Comparison of ENCODE assay signal across 1 cellular context in the genomic region with DNA sequence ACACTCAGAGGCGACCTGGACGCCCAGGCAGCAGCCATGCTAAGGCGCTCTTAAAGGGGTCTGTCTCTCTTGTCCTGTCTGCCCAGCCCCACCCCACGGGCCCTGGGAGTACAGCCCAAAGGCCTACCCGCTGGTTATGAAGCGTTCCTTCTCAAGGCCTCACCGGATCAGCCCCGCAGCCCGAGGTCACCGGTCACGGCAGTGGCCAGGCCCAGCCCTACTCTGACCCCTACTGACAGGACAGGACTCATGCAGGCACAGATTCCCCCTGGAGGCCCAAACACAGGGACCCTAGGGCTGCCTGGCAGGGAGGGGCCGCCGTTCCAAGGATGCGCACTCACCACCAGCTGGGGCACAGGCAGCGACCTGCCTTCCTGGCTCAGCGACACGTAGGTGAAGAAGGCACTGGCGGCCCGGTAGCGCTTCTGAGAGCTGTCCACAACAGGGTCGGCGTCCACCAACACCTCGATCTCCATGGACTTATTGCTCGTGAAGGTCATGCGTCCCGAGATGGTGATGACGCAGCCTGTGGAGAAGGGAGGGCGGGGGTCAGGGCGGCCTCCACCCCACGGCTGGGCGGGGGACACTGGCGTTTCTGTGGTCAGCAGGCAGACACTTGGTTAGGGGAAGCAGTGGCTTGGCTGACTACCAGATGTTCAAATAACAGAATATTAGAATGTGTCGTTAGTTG.
TF ChIP-seq lines count a peak whose summit lies in the region.

No MANE protein-coding gene starts in this region.

TF ChIP-seq in K562, 482 proteins besides CTCF, POLR2A, EP300 and RAD21 (continued from another document and continues in another):
- TF ChIP-seq, protein P1, sequence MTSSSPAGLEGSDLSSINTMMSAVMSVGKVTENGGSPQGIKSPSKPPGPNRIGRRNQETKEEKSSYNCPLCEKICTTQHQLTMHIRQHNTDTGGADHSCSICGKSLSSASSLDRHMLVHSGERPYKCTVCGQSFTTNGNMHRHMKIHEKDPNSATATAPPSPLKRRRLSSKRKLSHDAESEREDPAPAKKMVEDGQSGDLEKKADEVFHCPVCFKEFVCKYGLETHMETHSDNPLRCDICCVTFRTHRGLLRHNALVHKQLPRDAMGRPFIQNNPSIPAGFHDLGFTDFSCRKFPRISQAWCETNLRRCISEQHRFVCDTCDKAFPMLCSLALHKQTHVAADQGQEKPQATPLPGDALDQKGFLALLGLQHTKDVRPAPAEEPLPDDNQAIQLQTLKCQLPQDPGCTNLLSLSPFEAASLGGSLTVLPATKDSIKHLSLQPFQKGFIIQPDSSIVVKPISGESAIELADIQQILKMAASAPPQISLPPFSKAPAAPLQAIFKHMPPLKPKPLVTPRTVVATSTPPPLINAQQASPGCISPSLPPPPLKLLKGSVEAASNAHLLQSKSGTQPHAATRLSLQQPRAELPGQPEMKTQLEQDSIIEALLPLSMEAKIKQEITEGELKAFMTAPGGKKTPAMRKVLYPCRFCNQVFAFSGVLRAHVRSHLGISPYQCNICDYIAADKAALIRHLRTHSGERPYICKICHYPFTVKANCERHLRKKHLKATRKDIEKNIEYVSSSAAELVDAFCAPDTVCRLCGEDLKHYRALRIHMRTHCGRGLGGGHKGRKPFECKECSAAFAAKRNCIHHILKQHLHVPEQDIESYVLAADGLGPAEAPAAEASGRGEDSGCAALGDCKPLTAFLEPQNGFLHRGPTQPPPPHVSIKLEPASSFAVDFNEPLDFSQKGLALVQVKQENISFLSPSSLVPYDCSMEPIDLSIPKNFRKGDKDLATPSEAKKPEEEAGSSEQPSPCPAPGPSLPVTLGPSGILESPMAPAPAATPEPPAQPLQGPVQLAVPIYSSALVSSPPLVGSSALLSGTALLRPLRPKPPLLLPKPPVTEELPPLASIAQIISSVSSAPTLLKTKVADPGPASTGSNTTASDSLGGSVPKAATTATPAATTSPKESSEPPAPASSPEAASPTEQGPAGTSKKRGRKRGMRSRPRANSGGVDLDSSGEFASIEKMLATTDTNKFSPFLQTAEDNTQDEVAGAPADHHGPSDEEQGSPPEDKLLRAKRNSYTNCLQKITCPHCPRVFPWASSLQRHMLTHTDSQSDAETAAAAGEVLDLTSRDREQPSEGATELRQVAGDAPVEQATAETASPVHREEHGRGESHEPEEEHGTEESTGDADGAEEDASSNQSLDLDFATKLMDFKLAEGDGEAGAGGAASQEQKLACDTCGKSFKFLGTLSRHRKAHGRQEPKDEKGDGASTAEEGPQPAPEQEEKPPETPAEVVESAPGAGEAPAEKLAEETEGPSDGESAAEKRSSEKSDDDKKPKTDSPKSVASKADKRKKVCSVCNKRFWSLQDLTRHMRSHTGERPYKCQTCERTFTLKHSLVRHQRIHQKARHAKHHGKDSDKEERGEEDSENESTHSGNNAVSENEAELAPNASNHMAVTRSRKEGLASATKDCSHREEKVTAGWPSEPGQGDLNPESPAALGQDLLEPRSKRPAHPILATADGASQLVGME (CRISPR knock-in tag; IDR thresholded peaks at IDR 0.05), result no peak
- TF ChIP-seq ZNF384 (IDR thresholded peaks at IDR 0.05; ENCODE audit: low read depth, low read length) (no peak), ZNF133 (CRISPR knock-in tag; IDR thresholded peaks at IDR 0.05) (no peak), XRCC5 (IDR thresholded peaks at IDR 0.05; ENCODE audit: low read depth, low read length) (no peak), SMC3 (conservative IDR thresholded peaks at IDR 0.05; ENCODE audit: insufficient read depth, low read depth, low read length) (peak; percentile 26; the same call in 1 of the 2 replicates), ZNF140 (CRISPR knock-in tag; IDR thresholded peaks at IDR 0.05) (no peak), SLC30A9 (CRISPR knock-in tag; IDR thresholded peaks at IDR 0.05) (no peak), NFATC3 (IDR thresholded peaks at IDR 0.05) (no peak), ESRRA (IDR thresholded peaks at IDR 0.05; ENCODE audit: borderline replicate concordance, low read depth) (0 out of 2 replicates have a peak, but pooled peaks have one; percentile 39), NCOA6 (IDR thresholded peaks at IDR 0.05) (no peak), ARID1B (IDR thresholded peaks at IDR 0.05) (no peak), MEF2A (IDR thresholded peaks at IDR 0.05; ENCODE audit: control insufficient read depth, low read depth, low read length) (no peak), PCBP1 (IDR thresholded peaks at IDR 0.05; ENCODE audit: low read depth, low read length, poor library complexity, severe bottlenecking) (no peak), JUNB (CRISPR knock-in tag; conservative IDR thresholded peaks at IDR 0.05) (no peak), HNRNPL (IDR thresholded peaks at IDR 0.05; ENCODE audit: low read depth, low read length) (no peak), TEAD2 (tag; IDR thresholded peaks at IDR 0.05) (no peak), FOXK1 (CRISPR knock-in tag; IDR thresholded peaks at IDR 0.05; ENCODE audit: borderline replicate concordance) (0 out of 2 replicates have a peak, but pooled peaks have one; percentile 36), GTF2A2 (tag; IDR thresholded peaks at IDR 0.05) (no peak), MTA2 (IDR thresholded peaks at IDR 0.05; ENCODE audit: low read depth) (no peak), NEUROD1 (IDR thresholded peaks at IDR 0.05; ENCODE audit: borderline replicate concordance, low read depth, low read length, partially characterized antibody) (no peak), CHD1 (IDR thresholded peaks at IDR 0.05; ENCODE audit: low read length) (no peak), BRD9 (IDR thresholded peaks at IDR 0.05; ENCODE audit: low read depth, partially characterized antibody) (no peak), HDAC3 (IDR thresholded peaks at IDR 0.05; ENCODE audit: borderline replicate concordance, partially characterized antibody) (no peak), CTBP1 (IDR thresholded peaks at IDR 0.05; ENCODE audit: borderline replicate concordance) (peak; percentile 44; the same call in 1 of the 2 replicates), HMG20A (CRISPR knock-in tag; conservative IDR thresholded peaks at IDR 0.05) (no peak), GTF2F1 (IDR thresholded peaks at IDR 0.05; ENCODE audit: low read depth, low read length) (no peak), ZFPM2 (CRISPR knock-in tag; IDR thresholded peaks at IDR 0.05) (no peak), ZEB2 (IDR thresholded peaks at IDR 0.05) (no peak), CREB1 (IDR thresholded peaks at IDR 0.05) (no peak), CREB1 (CRISPR knock-in tag; IDR thresholded peaks at IDR 0.05) (peak; percentile 63)
- TF ChIP-seq, protein P2, sequence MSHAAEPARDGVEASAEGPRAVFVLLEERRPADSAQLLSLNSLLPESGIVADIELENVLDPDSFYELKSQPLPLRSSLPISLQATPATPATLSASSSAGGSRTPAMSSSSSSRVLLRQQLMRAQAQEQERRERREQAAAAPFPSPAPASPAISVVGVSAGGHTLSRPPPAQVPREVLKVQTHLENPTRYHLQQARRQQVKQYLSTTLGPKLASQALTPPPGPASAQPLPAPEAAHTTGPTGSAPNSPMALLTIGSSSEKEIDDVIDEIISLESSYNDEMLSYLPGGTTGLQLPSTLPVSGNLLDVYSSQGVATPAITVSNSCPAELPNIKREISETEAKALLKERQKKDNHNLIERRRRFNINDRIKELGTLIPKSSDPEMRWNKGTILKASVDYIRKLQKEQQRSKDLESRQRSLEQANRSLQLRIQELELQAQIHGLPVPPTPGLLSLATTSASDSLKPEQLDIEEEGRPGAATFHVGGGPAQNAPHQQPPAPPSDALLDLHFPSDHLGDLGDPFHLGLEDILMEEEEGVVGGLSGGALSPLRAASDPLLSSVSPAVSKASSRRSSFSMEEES (CRISPR knock-in tag; IDR thresholded peaks at IDR 0.05), result no peak
- TF ChIP-seq, protein P3, sequence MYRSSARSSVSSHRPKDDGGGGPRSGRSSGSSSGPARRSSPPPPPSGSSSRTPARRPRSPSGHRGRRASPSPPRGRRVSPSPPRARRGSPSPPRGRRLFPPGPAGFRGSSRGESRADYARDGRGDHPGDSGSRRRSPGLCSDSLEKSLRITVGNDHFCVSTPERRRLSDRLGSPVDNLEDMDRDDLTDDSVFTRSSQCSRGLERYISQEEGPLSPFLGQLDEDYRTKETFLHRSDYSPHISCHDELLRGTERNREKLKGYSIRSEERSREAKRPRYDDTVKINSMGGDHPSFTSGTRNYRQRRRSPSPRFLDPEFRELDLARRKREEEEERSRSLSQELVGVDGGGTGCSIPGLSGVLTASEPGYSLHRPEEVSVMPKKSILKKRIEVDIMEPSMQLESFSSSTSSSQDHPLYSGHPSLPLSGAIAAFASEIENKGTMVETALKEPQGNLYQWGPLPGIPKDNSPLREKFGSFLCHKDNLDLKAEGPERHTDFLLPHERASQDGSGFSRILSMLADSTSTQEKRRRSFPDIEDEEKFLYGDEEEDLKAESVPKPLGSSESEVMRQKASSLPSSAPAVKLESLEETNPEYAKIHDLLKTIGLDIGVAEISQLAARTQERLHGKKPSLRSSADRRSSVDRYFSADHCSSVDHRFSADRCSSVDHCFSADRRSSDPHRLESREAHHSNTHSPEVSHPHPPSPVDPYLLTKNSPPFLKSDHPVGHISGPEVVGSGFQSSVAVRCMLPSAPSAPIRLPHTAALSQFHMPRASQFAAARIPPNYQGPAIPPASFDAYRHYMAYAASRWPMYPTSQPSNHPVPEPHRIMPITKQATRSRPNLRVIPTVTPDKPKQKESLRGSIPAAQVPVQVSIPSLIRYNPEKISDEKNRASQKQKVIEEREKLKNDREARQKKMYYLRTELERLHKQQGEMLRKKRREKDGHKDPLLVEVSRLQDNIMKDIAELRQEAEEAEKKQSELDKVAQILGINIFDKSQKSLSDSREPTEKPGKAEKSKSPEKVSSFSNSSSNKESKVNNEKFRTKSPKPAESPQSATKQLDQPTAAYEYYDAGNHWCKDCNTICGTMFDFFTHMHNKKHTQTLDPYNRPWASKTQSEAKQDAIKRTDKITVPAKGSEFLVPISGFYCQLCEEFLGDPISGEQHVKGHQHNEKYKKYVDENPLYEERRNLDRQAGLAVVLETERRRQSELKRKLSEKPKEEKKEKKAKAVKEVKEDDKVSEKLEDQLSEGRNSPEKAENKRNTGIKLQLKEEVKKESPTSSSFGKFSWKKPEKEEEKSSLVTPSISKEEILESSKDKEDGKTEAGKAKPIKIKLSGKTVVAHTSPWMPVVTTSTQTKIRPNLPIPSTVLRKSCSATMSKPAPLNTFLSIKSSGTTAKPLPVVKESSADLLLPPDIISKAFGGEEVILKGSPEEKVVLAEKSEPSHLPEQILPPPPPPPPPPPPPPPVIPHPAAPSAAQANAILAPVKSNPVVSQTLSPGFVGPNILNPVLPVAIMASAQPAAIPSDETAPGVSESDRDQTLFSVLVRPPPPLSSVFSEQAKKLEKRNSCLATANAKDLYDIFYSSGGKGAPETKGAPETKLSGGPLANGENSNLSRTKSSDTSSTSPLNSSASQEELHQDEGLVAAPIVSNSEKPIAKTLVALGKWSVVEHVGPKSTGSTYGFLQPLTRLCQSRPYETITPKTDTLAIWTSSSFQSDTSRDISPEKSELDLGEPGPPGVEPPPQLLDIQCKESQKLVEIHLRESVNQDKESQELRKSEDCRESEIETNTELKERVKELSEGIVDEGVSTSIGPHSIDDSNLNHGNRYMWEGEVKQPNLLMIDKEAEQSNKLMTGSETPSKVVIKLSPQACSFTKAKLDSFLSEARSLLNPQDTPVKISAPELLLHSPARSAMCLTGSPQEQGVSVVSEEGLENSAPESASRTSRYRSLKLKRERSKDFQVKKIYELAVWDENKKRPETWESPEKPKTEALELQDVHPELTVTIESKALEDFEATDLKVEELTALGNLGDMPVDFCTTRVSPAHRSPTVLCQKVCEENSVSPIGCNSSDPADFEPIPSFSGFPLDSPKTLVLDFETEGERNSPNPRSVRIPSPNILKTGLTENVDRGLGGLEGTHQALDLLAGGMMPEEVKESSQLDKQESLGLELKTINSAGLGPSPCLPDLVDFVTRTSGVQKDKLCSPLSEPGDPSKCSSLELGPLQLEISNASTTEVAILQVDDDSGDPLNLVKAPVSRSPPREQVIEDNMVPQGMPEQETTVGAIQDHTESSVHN (IDR thresholded peaks at IDR 0.05; ENCODE audit: borderline replicate concordance in 1 of 2, low read depth in 1 of 2), result no peak
- TF ChIP-seq, protein P4, sequence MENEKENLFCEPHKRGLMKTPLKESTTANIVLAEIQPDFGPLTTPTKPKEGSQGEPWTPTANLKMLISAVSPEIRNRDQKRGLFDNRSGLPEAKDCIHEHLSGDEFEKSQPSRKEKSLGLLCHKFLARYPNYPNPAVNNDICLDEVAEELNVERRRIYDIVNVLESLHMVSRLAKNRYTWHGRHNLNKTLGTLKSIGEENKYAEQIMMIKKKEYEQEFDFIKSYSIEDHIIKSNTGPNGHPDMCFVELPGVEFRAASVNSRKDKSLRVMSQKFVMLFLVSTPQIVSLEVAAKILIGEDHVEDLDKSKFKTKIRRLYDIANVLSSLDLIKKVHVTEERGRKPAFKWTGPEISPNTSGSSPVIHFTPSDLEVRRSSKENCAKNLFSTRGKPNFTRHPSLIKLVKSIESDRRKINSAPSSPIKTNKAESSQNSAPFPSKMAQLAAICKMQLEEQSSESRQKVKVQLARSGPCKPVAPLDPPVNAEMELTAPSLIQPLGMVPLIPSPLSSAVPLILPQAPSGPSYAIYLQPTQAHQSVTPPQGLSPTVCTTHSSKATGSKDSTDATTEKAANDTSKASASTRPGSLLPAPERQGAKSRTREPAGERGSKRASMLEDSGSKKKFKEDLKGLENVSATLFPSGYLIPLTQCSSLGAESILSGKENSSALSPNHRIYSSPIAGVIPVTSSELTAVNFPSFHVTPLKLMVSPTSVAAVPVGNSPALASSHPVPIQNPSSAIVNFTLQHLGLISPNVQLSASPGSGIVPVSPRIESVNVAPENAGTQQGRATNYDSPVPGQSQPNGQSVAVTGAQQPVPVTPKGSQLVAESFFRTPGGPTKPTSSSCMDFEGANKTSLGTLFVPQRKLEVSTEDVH (IDR thresholded peaks at IDR 0.05; ENCODE audit: low read depth, partially characterized antibody), result no peak
- TF ChIP-seq, protein P5, sequence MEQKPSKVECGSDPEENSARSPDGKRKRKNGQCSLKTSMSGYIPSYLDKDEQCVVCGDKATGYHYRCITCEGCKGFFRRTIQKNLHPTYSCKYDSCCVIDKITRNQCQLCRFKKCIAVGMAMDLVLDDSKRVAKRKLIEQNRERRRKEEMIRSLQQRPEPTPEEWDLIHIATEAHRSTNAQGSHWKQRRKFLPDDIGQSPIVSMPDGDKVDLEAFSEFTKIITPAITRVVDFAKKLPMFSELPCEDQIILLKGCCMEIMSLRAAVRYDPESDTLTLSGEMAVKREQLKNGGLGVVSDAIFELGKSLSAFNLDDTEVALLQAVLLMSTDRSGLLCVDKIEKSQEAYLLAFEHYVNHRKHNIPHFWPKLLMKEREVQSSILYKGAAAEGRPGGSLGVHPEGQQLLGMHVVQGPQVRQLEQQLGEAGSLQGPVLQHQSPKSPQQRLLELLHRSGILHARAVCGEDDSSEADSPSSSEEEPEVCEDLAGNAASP (IDR thresholded peaks at IDR 0.05), result no peak
- TF ChIP-seq, protein P6, sequence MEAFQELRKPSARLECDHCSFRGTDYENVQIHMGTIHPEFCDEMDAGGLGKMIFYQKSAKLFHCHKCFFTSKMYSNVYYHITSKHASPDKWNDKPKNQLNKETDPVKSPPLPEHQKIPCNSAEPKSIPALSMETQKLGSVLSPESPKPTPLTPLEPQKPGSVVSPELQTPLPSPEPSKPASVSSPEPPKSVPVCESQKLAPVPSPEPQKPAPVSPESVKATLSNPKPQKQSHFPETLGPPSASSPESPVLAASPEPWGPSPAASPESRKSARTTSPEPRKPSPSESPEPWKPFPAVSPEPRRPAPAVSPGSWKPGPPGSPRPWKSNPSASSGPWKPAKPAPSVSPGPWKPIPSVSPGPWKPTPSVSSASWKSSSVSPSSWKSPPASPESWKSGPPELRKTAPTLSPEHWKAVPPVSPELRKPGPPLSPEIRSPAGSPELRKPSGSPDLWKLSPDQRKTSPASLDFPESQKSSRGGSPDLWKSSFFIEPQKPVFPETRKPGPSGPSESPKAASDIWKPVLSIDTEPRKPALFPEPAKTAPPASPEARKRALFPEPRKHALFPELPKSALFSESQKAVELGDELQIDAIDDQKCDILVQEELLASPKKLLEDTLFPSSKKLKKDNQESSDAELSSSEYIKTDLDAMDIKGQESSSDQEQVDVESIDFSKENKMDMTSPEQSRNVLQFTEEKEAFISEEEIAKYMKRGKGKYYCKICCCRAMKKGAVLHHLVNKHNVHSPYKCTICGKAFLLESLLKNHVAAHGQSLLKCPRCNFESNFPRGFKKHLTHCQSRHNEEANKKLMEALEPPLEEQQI (IDR thresholded peaks at IDR 0.05), result no peak
